Comparison of ENCODE assay signal across 19 cellular contexts in genomic region chr17:68319420-68320162, GRCh38. TPM values are rescaled to one million over a fixed set of nuclear protein-coding genes. Genes with fewer than 3 reads are reported as not detected.
DNase-seq lines count a peak whose midpoint lies in the region; ATAC-seq and TF ChIP-seq lines count a peak whose summit lies in the region.
"Had no signal": no experiment of that assay in that cellular context is flagged by ENCODE, and none has a peak within 500 bp of the region (broad histone marks: within the 10 kb centered on the region; RNA-seq: fewer than 3 reads in every experiment).

No MANE protein-coding gene starts in this region.

- DNase-seq in Right ventricle myocardium superior (no peak), right atrium auricular region (ENCODE audit: low spot score) (no peak), OCI-LY7 (ENCODE audit: low spot score) (peak; percentile 48), left lung (no peak), upper lobe of left lung (no peak), NCI-H2171 (lab: John Stamatoyannopoulos, UW) (no peak)
- no peak for DNase-seq in stimulated activated CD4-positive, alpha-beta T cell treated with anti-CD3 and anti-CD28 coated beads, Interleukin-1b, Interleukin-23, amount 100 ng/mL, for 48 hours
- DNase-seq: activated CD8-positive, alpha-beta T cell treated with anti-CD3 and anti-CD28 coated beads for 36 hours; Caco-2; cerebellar nuclear complex; foreskin melanocyte; GDM1; GOT3; NCI-H1092; stimulated activated CD4-positive, alpha-beta T cell treated with anti-CD3 and anti-CD28 coated beads, Interleukin-12 subunit alpha, Interleukin-12 subunit beta, amount 100 ng/mL, for 4 hours had no signal

- no peaks in the 10 kb centered on the region for H4K20me1 ChIP-seq in OCI-LY7 (ENCODE audit: insufficient read depth, low read length)

- no TSS peak for BruUV-seq in OCI-LY7 (replicated peaks; lab: Mats Ljungman, UMichigan)

- H3K36me3 ChIP-seq in right atrium auricular region (no peaks in the 10 kb centered on the region), OCI-LY7 (ENCODE audit: insufficient read depth, low read length) (no peaks in the 10 kb centered on the region), left lung (no peaks in the 10 kb centered on the region), upper lobe of left lung (no peaks in the 10 kb centered on the region)

- peak overlapping the region; percentile 37 for H3K4me2 ChIP-seq in OCI-LY7 (ENCODE audit: low read length)
- H3K4me2 ChIP-seq: A549 had no signal

- H3K4me3 ChIP-seq in right atrium auricular region, result no peak overlapping the region
- H3K4me3 ChIP-seq in OCI-LY7 (ENCODE audit: low read depth, low read length, poor library complexity, severe bottlenecking), result no peak overlapping the region
- H3K4me3 ChIP-seq in left lung, result no peak overlapping the region
- no peak overlapping the region for H3K4me3 ChIP-seq in upper lobe of left lung
- H3K4me3 ChIP-seq: A549, SK-N-MC had no signal

- H3K79me2 ChIP-seq in OCI-LY7 (ENCODE audit: insufficient read depth, low read depth, low read length), result no peaks in the 10 kb centered on the region
- H3K79me2 ChIP-seq: parathyroid adenoma had no signal

- 91 to 94% methylated on average over 12 of the region's 12 CpGs for WGBS in upper lobe of left lung, 2 donors

- intact Hi-C loops in Right ventricle myocardium superior (cut with DNase I) (no loop called here), OCI-LY7 (cut with micrococcal nuclease; ENCODE audit: unreplicated experiment) (no loop called here), left lung (cut with DNase I) (no loop called here)

- no peak overlapping the region for H2AFZ ChIP-seq in OCI-LY7 (ENCODE audit: low read length)
- H2AFZ ChIP-seq: parathyroid adenoma had no signal

- TF ChIP-seq EP300 in upper lobe of left lung (IDR thresholded peaks at IDR 0.05), result no peak

- H3K4me1 ChIP-seq in right atrium auricular region, result peaks cover 0 to 10% of the 10 kb centered on the region in 2 donors
- H3K4me1 ChIP-seq in OCI-LY7 (ENCODE audit: insufficient read depth, low read length, poor library complexity, severe bottlenecking), result peaks cover 21% of the 10 kb centered on the region
- H3K4me1 ChIP-seq in left lung, result peaks cover 0 to 36% of the 10 kb centered on the region in 2 donors
- H3K4me1 ChIP-seq in upper lobe of left lung, result peaks cover 0 to 12% (median 7%) of the 10 kb centered on the region in 4 donors
- H3K4me1 ChIP-seq: Caco-2, parathyroid adenoma had no signal

- ATAC-seq in Right ventricle myocardium superior (ENCODE audit: poor library complexity) (peak; percentile 81), left lung (peak; percentile 41), upper lobe of left lung (ENCODE audit: low FRiP score in 2 of 2) (peak; percentile 27 to 67), HG03378 (IDR thresholded peaks at IDR 0.05; ENCODE audit: unreplicated experiment) (no peak)
- ATAC-seq: A549; activated CD8-positive, alpha-beta T cell treated with anti-CD3 and anti-CD28 coated beads for 36 hours had no signal

- H3K27ac ChIP-seq in right atrium auricular region (no peak overlapping the region), OCI-LY7 (ENCODE audit: low read depth, low read length, poor library complexity, severe bottlenecking) (no peak overlapping the region), left lung (peak overlapping the region in 1 of 2 donors; percentile 20), upper lobe of left lung (no peak overlapping the region)
- H3K27ac ChIP-seq: A549, parathyroid adenoma, SK-N-MC had no signal

- CTCF ChIA-PET in OCI-LY7 (lab: Charles Lee; ENCODE audit: unreplicated experiment), result interaction anchor here (0.7 to 1.0 kb wide), 2 partner anchors 21 to 79 kb away, joined by 3 read pairs; no protein-coding TSS in a partner anchor

- TF ChIP-seq CTCF in right atrium auricular region (IDR thresholded peaks at IDR 0.05) (no peak), OCI-LY7 (conservative IDR thresholded peaks at IDR 0.05; ENCODE audit: low read length) (no peak), left lung (IDR thresholded peaks at IDR 0.05) (no peak), upper lobe of left lung (IDR thresholded peaks at IDR 0.05) (no peak)

- no peaks in the 10 kb centered on the region for H3K9me3 ChIP-seq in right atrium auricular region
- H3K9me3 ChIP-seq in OCI-LY7 (ENCODE audit: low read length), result no peaks in the 10 kb centered on the region
- H3K9me3 ChIP-seq in left lung, result no peaks in the 10 kb centered on the region
- H3K9me3 ChIP-seq in upper lobe of left lung, result no peaks in the 10 kb centered on the region
- H3K9me3 ChIP-seq: A549, Caco-2 had no signal

- POLR2A ChIA-PET in OCI-LY7 (lab: Charles Lee), result interaction anchor here (0.7 to 2.5 kb wide), 9 partner anchors 9 to 178 kb away, joined by 3 to 9 read pairs (median 5); no protein-coding TSS in a partner anchor

- H3K9me2 ChIP-seq in OCI-LY7 (ENCODE audit: insufficient read depth, low read length), result no peaks in the 10 kb centered on the region

- H3K27me3 ChIP-seq in right atrium auricular region (no peaks in the 10 kb centered on the region), left lung (no peaks in the 10 kb centered on the region), upper lobe of left lung (no peaks in the 10 kb centered on the region)

- no peak for TF ChIP-seq POLR2A in upper lobe of left lung (IDR thresholded peaks at IDR 0.05)

RNA-seq across cellular contexts. Expression of gene ARSG, which starts 28.3 kb away (rescaled TPM):
- total RNA-seq in Right ventricle myocardium superior (3.1 TPM), right atrium auricular region (1 to 10 TPM; 3.1 to 3.6 TPM), OCI-LY7 (2022) (51.6 and 53.0 TPM in 2 replicates), left lung (1 to 10 TPM; 5.2 to 10.0 TPM), upper lobe of left lung (10 to 100 TPM in 2 of 6 donors, 1 to 10 TPM in 4; 3.6 to 16.8 (median 7.7) TPM)
- total RNA-seq in OCI-LY7 (2014; rRNA removed; shearing (Covaris generic)), result 24.2 and 26.1 TPM in 2 replicates

RNA-seq across cellular contexts. Expression of gene SLC16A6, which starts 28.7 kb away (rescaled TPM):
- 0.16 TPM for total RNA-seq in Right ventricle myocardium superior
- total RNA-seq in right atrium auricular region, result under 1 TPM; 0.22 to 0.43 TPM
- 3.7 and 4.5 TPM in 2 replicates for total RNA-seq in OCI-LY7 (2014; rRNA removed; shearing (Covaris generic))
- 15.4 and 18.9 TPM in 2 replicates for total RNA-seq in OCI-LY7 (2022)
- 10 to 100 TPM in 1 of 2 donors, 1 to 10 TPM in 1; 4.1 to 10.5 TPM for total RNA-seq in left lung
- total RNA-seq in upper lobe of left lung, result 1 to 10 TPM; 2.4 to 9.9 (median 6.5) TPM
